In genomic region chrX:110268875-110269274, GRCh38 we compare ENCODE assay signal across 22 cellular contexts. TPM values are rescaled to one million over a fixed set of nuclear protein-coding genes. Genes with fewer than 3 reads are reported as not detected.
DNase-seq lines count a peak whose midpoint lies in the region; ATAC-seq, FAIRE-seq and TF ChIP-seq lines count a peak whose summit lies in the region.
"Had no signal": no experiment of that assay in that cellular context is flagged by ENCODE, and none has a peak within 500 bp of the region (broad histone marks: within the 10 kb centered on the region; RNA-seq: fewer than 3 reads in every experiment).

No MANE protein-coding gene starts in this region.

- peak overlapping the region in 4 of 8 donors; percentile 30 to 78 (median 46) for H3K4me3 Mint-ChIP-seq in CD4-positive, alpha-beta memory T cell
- H3K4me3 Mint-ChIP-seq in activated T-helper 2 cell treated with anti-CD3 and anti-CD28 coated beads, Interferon-gamma antibody, Interleukin-2, Interleukin-4, amounts not matched to agents 10 μg/mL and 5 μg/mL and 100 μg/mL, durations not matched to agents 14 hours and 24 hours and 36 hours (ENCODE audit: low read depth), result no peak overlapping the region
- H3K4me3 Mint-ChIP-seq: activated CD4-positive, alpha-beta T cell treated with anti-CD3 and anti-CD28 coated beads, Interleukin-2, amount 10 ng/mL, durations not matched to agents 7 days and 5 days had no signal

- no peak overlapping the region for H3K4me3 ChIP-seq in A549
- no peak overlapping the region for H3K4me3 ChIP-seq in CD4-positive, alpha-beta memory T cell (ENCODE audit: low read length in 2 of 2)
- no peak overlapping the region for H3K4me3 ChIP-seq in effector memory CD4-positive, alpha-beta T cell (ENCODE audit: insufficient read depth, low read depth, low read length, poor library complexity, severe bottlenecking)
- H3K4me3 ChIP-seq in sigmoid colon, result no peak overlapping the region
- H3K4me3 ChIP-seq: adrenal gland had no signal

- peaks cover 2% of the 10 kb centered on the region in 2 donors for H3K36me3 Mint-ChIP-seq in CD4-positive, alpha-beta memory T cell
- H3K36me3 Mint-ChIP-seq in activated T-helper 2 cell treated with anti-CD3 and anti-CD28 coated beads, Interferon-gamma antibody, Interleukin-2, Interleukin-4, amounts not matched to agents 10 μg/mL and 5 μg/mL and 100 μg/mL, durations not matched to agents 14 hours and 24 hours and 36 hours (ENCODE audit: low read depth), result peaks cover 5% of the 10 kb centered on the region

- TF ChIP-seq CTCF in A549 (IDR thresholded peaks at IDR 0.05) (no peak), sigmoid colon (IDR thresholded peaks at IDR 0.05) (no peak)

- ATAC-seq in A549, result no peak
- ATAC-seq: naive thymus-derived CD8-positive, alpha-beta T cell had no signal

- peaks cover 12% of the 10 kb centered on the region; the same call in 1 of the 3 replicates for H3K4me1 ChIP-seq in A549
- H3K4me1 ChIP-seq in CD4-positive, alpha-beta memory T cell (ENCODE audit: insufficient read depth, low read length), result peaks cover 45% of the 10 kb centered on the region
- peaks cover 7% of the 10 kb centered on the region for H3K4me1 ChIP-seq in effector memory CD4-positive, alpha-beta T cell (ENCODE audit: control insufficient read depth, insufficient read depth, low read length, poor library complexity, severe bottlenecking)
- no peaks in the 10 kb centered on the region for H3K4me1 ChIP-seq in sigmoid colon
- H3K4me1 ChIP-seq: adrenal gland had no signal

- WGBS in A549 (ENCODE audit: missing lambda C conversion rate), result 77% methylated on average over 1 of the region's 1 CpG
- WGBS in sigmoid colon, 2 donors, result 25 to 70% methylated on average over 1 of the region's 1 CpG

- TF ChIP-seq POLR2A in A549 (IDR thresholded peaks at IDR 0.05; ENCODE audit: low read length) (no peak), sigmoid colon (IDR thresholded peaks at IDR 0.05) (no peak)

- H3K27ac ChIP-seq in A549 (no peak overlapping the region), sigmoid colon (no peak overlapping the region)
- H3K27ac ChIP-seq in CD4-positive, alpha-beta memory T cell (ENCODE audit: low read depth, low read length), result no peak overlapping the region
- peak overlapping the region; percentile 18 for H3K27ac ChIP-seq in effector memory CD4-positive, alpha-beta T cell (ENCODE audit: insufficient read depth, low read length, poor library complexity, severe bottlenecking)
- H3K27ac ChIP-seq: adrenal gland, HL-60, KMS-11 had no signal

- H3K4me2 ChIP-seq in A549, result 0 out of 3 replicates have a peak overlapping the region, but pooled peaks have one; percentile 6
- H3K4me2 ChIP-seq: KMS-11 had no signal

- H3K27me3 Mint-ChIP-seq in CD4-positive, alpha-beta memory T cell, result no peaks in the 10 kb centered on the region
- H3K27me3 Mint-ChIP-seq in activated T-helper 2 cell treated with anti-CD3 and anti-CD28 coated beads, Interferon-gamma antibody, Interleukin-2, Interleukin-4, amounts not matched to agents 10 μg/mL and 5 μg/mL and 100 μg/mL, durations not matched to agents 14 hours and 24 hours and 36 hours (ENCODE audit: low read depth), result no peaks in the 10 kb centered on the region
- H3K27me3 Mint-ChIP-seq: activated CD4-positive, alpha-beta T cell treated with anti-CD3 and anti-CD28 coated beads, Interleukin-2, amount 10 ng/mL, durations not matched to agents 7 days and 5 days; naive thymus-derived CD8-positive, alpha-beta T cell had no signal

- peaks cover 0 to 4% (median 0%) of the 10 kb centered on the region in 8 donors for H3K9me3 Mint-ChIP-seq in CD4-positive, alpha-beta memory T cell
- H3K9me3 Mint-ChIP-seq in activated T-helper 2 cell treated with anti-CD3 and anti-CD28 coated beads, Interferon-gamma antibody, Interleukin-2, Interleukin-4, amounts not matched to agents 10 μg/mL and 5 μg/mL and 100 μg/mL, durations not matched to agents 14 hours and 24 hours and 36 hours, result no peaks in the 10 kb centered on the region
- H3K9me3 Mint-ChIP-seq: activated CD4-positive, alpha-beta T cell treated with anti-CD3 and anti-CD28 coated beads, Interleukin-2, amount 10 ng/mL, durations not matched to agents 7 days and 5 days had no signal

- no peaks in the 10 kb centered on the region for H3K27me3 ChIP-seq in CD4-positive, alpha-beta memory T cell (ENCODE audit: insufficient read depth, low read length)
- H3K27me3 ChIP-seq in effector memory CD4-positive, alpha-beta T cell (replicated peaks; ENCODE audit: control insufficient read depth, insufficient read depth, low read length, poor library complexity, severe bottlenecking), result no peaks in the 10 kb centered on the region
- H3K27me3 ChIP-seq in sigmoid colon, result no peaks in the 10 kb centered on the region
- H3K27me3 ChIP-seq: adrenal gland had no signal

- no peak for TF ChIP-seq RAD21 in A549 (conservative IDR thresholded peaks at IDR 0.05 in 1 of 2, IDR thresholded peaks at IDR 0.05 in 1 of 2)

- FAIRE-seq in A549 (lab: Jason Lieb, UNC), result peak; percentile 13
- FAIRE-seq: small intestine had no signal

- POLR2A ChIA-PET in A549 (lab: Yijun Ruan, JAX), result no interaction called here
- POLR2A ChIA-PET in CD4-positive, alpha-beta memory T cell (lab: Charles Lee; ENCODE audit: partially characterized antibody), result interaction anchor here (1.2 to 2.5 kb wide), 3 partner anchors 11 to 70 kb away, joined by 3 to 9 read pairs (median 4); no protein-coding TSS in a partner anchor

- no peak for DNase-seq in A549 (ENCODE audit: low read depth in 1 of 2, low spot score in 1 of 2)
- peak in 1 of 5 donors; percentile 10 for DNase-seq in CD4-positive, alpha-beta memory T cell
- peak; percentile 11 for DNase-seq in NCI-H226
- no peak for DNase-seq in effector memory CD4-positive, alpha-beta T cell
- no peak for DNase-seq in sigmoid colon
- DNase-seq in nucleus accumbens (lab: John Stamatoyannopoulos, UW), result no peak
- DNase-seq in activated T-helper 2 cell treated with anti-CD3 and anti-CD28 coated beads, Interferon-gamma antibody, Interleukin-2, Interleukin-4, amounts not matched to agents 10 μg/mL and 5 μg/mL and 100 μg/mL, durations not matched to agents 14 hours and 24 hours and 36 hours (ENCODE audit: low spot score), result no peak
- DNase-seq: activated CD4-positive, alpha-beta T cell treated with anti-CD3 and anti-CD28 coated beads, Interleukin-2, amount 10 ng/mL, durations not matched to agents 7 days and 5 days; activated T-cell treated with anti-CD3 and anti-CD28 coated beads, Interleukin-2, amount 50 U/mL, for 1 hour; adrenal gland; caudate nucleus; GOT3; head of caudate nucleus; naive thymus-derived CD8-positive, alpha-beta T cell; NCI-H1417 treated with DMSO at 0.1 percent for 48 hours; NCI-H2227 treated with DMSO at 0.1 percent for 48 hours; posterior cingulate gyrus; Right ventricle myocardium superior; small intestine; T1000 had no signal

- intact Hi-C loops in CD4-positive, alpha-beta memory T cell (cut with micrococcal nuclease), result loop anchor here (5.0 kb wide), 2 partner anchors 42 to 48 kb away; partner anchors contain the start of gene AMMECR1
- intact Hi-C loops in sigmoid colon (cut with DNase I), result no loop called here
- intact Hi-C loops in activated T-helper 2 cell treated with anti-CD3 and anti-CD28 coated beads, Interferon-gamma antibody, Interleukin-2, Interleukin-4, amounts not matched to agents 10 μg/mL and 5 μg/mL and 100 μg/mL, durations not matched to agents 14 hours and 24 hours and 36 hours (cut with micrococcal nuclease), result no loop called here

- peaks cover 31 to 68% (median 49%) of the 10 kb centered on the region in 4 donors for H3K4me1 Mint-ChIP-seq in CD4-positive, alpha-beta memory T cell
- H3K4me1 Mint-ChIP-seq in activated T-helper 2 cell treated with anti-CD3 and anti-CD28 coated beads, Interferon-gamma antibody, Interleukin-2, Interleukin-4, amounts not matched to agents 10 μg/mL and 5 μg/mL and 100 μg/mL, durations not matched to agents 14 hours and 24 hours and 36 hours (ENCODE audit: low read depth), result peaks cover 21% of the 10 kb centered on the region

- no peak for TF ChIP-seq EP300 in A549 (IDR thresholded peaks at IDR 0.05)
- no peak for TF ChIP-seq EP300 in sigmoid colon (IDR thresholded peaks at IDR 0.05)

- peak overlapping the region in 4 of 7 donors; percentile 60 to 82 (median 66) for H3K27ac Mint-ChIP-seq in CD4-positive, alpha-beta memory T cell
- H3K27ac Mint-ChIP-seq in activated T-helper 2 cell treated with anti-CD3 and anti-CD28 coated beads, Interferon-gamma antibody, Interleukin-2, Interleukin-4, amounts not matched to agents 10 μg/mL and 5 μg/mL and 100 μg/mL, durations not matched to agents 14 hours and 24 hours and 36 hours, result no peak overlapping the region

- no peaks in the 10 kb centered on the region for H3K36me3 ChIP-seq in CD4-positive, alpha-beta memory T cell (ENCODE audit: insufficient read depth, low read length)
- no peaks in the 10 kb centered on the region for H3K36me3 ChIP-seq in effector memory CD4-positive, alpha-beta T cell (ENCODE audit: control insufficient read depth, insufficient read depth, low read length)
- H3K36me3 ChIP-seq in sigmoid colon, result no peaks in the 10 kb centered on the region
- H3K36me3 ChIP-seq: adrenal gland had no signal

- no peaks in the 10 kb centered on the region for H3K9me3 ChIP-seq in A549
- no peaks in the 10 kb centered on the region for H3K9me3 ChIP-seq in CD4-positive, alpha-beta memory T cell (ENCODE audit: control insufficient read depth in 1 of 2, low read length in 2 of 2)
- H3K9me3 ChIP-seq in effector memory CD4-positive, alpha-beta T cell (ENCODE audit: control insufficient read depth, low read length), result no peaks in the 10 kb centered on the region
- H3K9me3 ChIP-seq in sigmoid colon, result no peaks in the 10 kb centered on the region
- H3K9me3 ChIP-seq: adrenal gland had no signal

- CTCF ChIA-PET in A549 (lab: Yijun Ruan, JAX), result interaction anchor here (1.6 kb wide), 1 partner anchor 113 kb away, joined by 3 read pairs; no protein-coding TSS in a partner anchor
- CTCF ChIA-PET in CD4-positive, alpha-beta memory T cell (lab: Charles Lee; ENCODE audit: partially characterized antibody), result interaction anchor here (1.8 kb wide), 1 partner anchor 101 kb away, joined by 4 read pairs; no protein-coding TSS in a partner anchor

TF ChIP-seq in A549, 52 proteins besides CTCF, POLR2A, EP300 and RAD21 (continues in another document):
- TF ChIP-seq ZFP36 (IDR thresholded peaks at IDR 0.05; ENCODE audit: borderline replicate concordance, partially characterized antibody), result no peak

RNA-seq across cellular contexts. Expression of gene AMMECR1, which starts 49.0 kb away (rescaled TPM):
- polyA plus RNA-seq in A549 (2011; rRNA removed) (12.6 and 13.7 TPM in 2 replicates), A549 (2017; fragmentation: RNase III; extraction: RNeasy Plus Mini Kit Qiagen cat#74134 plus additional on column Dnase treatment) (7.9 to 8.9 TPM (median 8.1 TPM) in 3 replicates), sigmoid colon (1 to 10 TPM; 3.6 to 8.1 (median 5.4) TPM)
- polyA plus RNA-seq in A549 (2012; cell fraction: cytosol; rRNA removed), result 3.9 and 4.2 TPM in 2 replicates
- polyA plus RNA-seq in A549 (2012; cell fraction: nucleus; rRNA removed), result 4.0 and 4.4 TPM in 2 replicates
- 5.2 and 9.6 TPM in 2 replicates for polyA minus RNA-seq in A549 (2011; rRNA and poly(A)+ RNA removed)
- 10 to 100 TPM; 16.4 to 21.7 TPM for total RNA-seq in CD4-positive, alpha-beta memory T cell
- polyA plus RNA-seq in CD4-positive, alpha-beta memory T cell, result 10 to 100 TPM; 15.4 to 17.1 TPM
- 1 to 10 TPM; 1.5 to 3.2 (median 2.2) TPM for total RNA-seq in sigmoid colon
- 10.6 and 12.3 TPM in 2 replicates for total RNA-seq in activated T-helper 2 cell treated with anti-CD3 and anti-CD28 coated beads, Interferon-gamma antibody, Interleukin-2, Interleukin-4, amounts not matched to agents 10 μg/mL and 5 μg/mL and 100 μg/mL, durations not matched to agents 14 hours and 24 hours and 36 hours
